ENCODE assay signal across 18 cellular contexts in genomic region chr6:37339911-37340638, GRCh38.
"Had no signal": no experiment of that assay in that cellular context is flagged by ENCODE, and none has a peak within 500 bp of the region (broad histone marks: within the 10 kb centered on the region; RNA-seq: fewer than 3 reads in every experiment).

No MANE protein-coding gene starts in this region.

- H2AFZ ChIP-seq: hepatocyte, neural progenitor cell had no signal

- H3K9me3 ChIP-seq: left lung, ovary, stomach, thoracic aorta, upper lobe of right lung had no signal

- H3K27me3 ChIP-seq: cardiac muscle cell, hepatocyte, left lung, neural progenitor cell, ovary, stomach, upper lobe of right lung had no signal

- H3K27ac ChIP-seq: cardiac muscle cell, hepatocyte, left lung, neural progenitor cell, ovary, stomach, thoracic aorta, upper lobe of right lung, WERI-Rb-1 had no signal

- DNase-seq: activated CD4-positive, alpha-beta T cell treated with anti-CD3 and anti-CD28 coated beads, Interleukin-2, amount 50 U/mL, for 48 hours; activated effector memory CD4-positive, alpha-beta T cell treated with Interleukin-2 at 50 U/mL for 16 hours; activated T-cell treated with anti-CD3 and anti-CD28 coated beads, Interleukin-2, amount 50 U/mL, for 24 hours; erythroblast; kidney; left lung; naive B cell; ovary; stimulated activated CD4-positive, alpha-beta T cell treated with anti-CD3 and anti-CD28 coated beads, Interleukin-2, amount 100 ng/mL, for 24 hours; stomach; T-helper 1 cell; T1000; upper lobe of right lung; WERI-Rb-1 had no signal

- H3K4me2 ChIP-seq: hepatocyte, neural progenitor cell had no signal

- H3K79me2 ChIP-seq: hepatocyte had no signal

- H3K36me3 ChIP-seq: cardiac muscle cell, left lung, neural progenitor cell, ovary, stomach, thoracic aorta, upper lobe of right lung, WERI-Rb-1 had no signal

- H3K4me3 ChIP-seq: cardiac muscle cell, hepatocyte, left lung, neural progenitor cell, ovary, stomach, thoracic aorta, upper lobe of right lung had no signal

- H3K4me1 ChIP-seq: left lung, neural progenitor cell, stomach, upper lobe of right lung had no signal

- FAIRE-seq: kidney had no signal

- ATAC-seq: left lung, upper lobe of right lung had no signal

- H3K9ac ChIP-seq: neural progenitor cell had no signal
